ENCODE assay signal across 24 cellular contexts in the genomic region with DNA sequence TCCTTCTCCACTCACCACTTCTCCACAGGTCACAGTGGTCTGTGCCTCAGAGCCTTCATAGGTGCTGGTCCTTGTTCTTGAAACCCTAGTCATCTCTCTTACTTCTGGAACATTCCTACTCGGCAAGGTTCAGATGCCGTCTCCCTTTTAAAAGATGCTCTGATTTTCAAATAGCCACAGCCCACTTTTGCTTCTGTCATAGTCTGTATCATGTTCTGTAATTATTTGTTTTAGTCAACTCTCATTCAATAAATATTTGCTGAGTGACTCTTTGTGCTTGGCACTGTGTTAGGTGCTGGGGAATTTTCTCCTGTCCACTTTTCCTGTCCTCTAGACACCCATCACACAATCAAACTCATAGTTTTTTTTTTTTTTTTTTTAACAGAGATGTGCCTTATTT.
DNase-seq lines count a peak whose midpoint lies in the region; ATAC-seq and TF ChIP-seq lines count a peak whose summit lies in the region.
"Had no signal": no experiment of that assay in that cellular context is flagged by ENCODE, and none has a peak within 500 bp of the region (broad histone marks: within the 10 kb centered on the region; RNA-seq: fewer than 3 reads in every experiment).

No MANE protein-coding gene starts in this region.

- peak overlapping the region; percentile 84 for H3K18ac ChIP-seq in IMR-90 (ENCODE audit: low read depth, low read length)

- peak overlapping the region; percentile 94 for H3K4ac ChIP-seq in IMR-90 (ENCODE audit: low read depth, low read length)

- no peaks in the 10 kb centered on the region for H3K36me3 Mint-ChIP-seq in stimulated activated naive B cell treated with anti-CD40 and anti-IgM and Interleukin-4, amounts not matched to agents 10 μg/mL and 1 μg/mL and 100 μg/mL, for 72 hours
- H3K36me3 Mint-ChIP-seq: activated naive CD8-positive, alpha-beta T cell treated with anti-CD3 and anti-CD28 coated beads, Interleukin-2, amount 10 ng/mL, durations not matched to agents 7 days and 5 days; CD4-positive, CD25-positive, alpha-beta regulatory T cell; naive thymus-derived CD4-positive, alpha-beta T cell had no signal

- peaks cover 16% of the 10 kb centered on the region for H3K9me1 ChIP-seq in IMR-90 (ENCODE audit: insufficient read depth, low read length)

- H3K4me1 Mint-ChIP-seq in stimulated activated naive B cell treated with anti-CD40 and anti-IgM and Interleukin-4, amounts not matched to agents 10 μg/mL and 1 μg/mL and 100 μg/mL, for 72 hours: peaks cover 0 to 6% of the 10 kb centered on the region in 2 donors

- H2AK9ac ChIP-seq in IMR-90 (replicated peaks; ENCODE audit: low read depth, low read length, poor library complexity): peak overlapping the region; percentile 66

- intact Hi-C loops in IMR-90 (cut with micrococcal nuclease): loop anchor here (10.0 kb wide), 1 partner anchor 253 kb away; no protein-coding TSS in a partner anchor
- intact Hi-C loops in right lobe of liver (cut with DNase I): loop anchor here in 1 of 2 donors (10.0 kb wide), 1 partner anchor 413 kb away; no protein-coding TSS in a partner anchor
- intact Hi-C loops in ovary (cut with DNase I): loop anchor here in 1 of 4 donors (10.0 kb wide), 1 partner anchor 403 kb away; the partner anchor contains the start of gene ADRA1B

- DNase-seq in IMR-90 (peak; percentile 49), T47D (ENCODE audit: low read depth in 1 of 2, low spot score in 1 of 2) (peak; percentile 37 to 91), right lobe of liver (no peak), T-helper 2 cell (no peak), ovary (no peak)
- DNase-seq in stimulated activated naive B cell treated with anti-CD40 and anti-IgM and Interleukin-4, amounts not matched to agents 10 μg/mL and 1 μg/mL and 100 μg/mL, for 72 hours: no peak
- DNase-seq: activated CD4-positive, alpha-beta T cell treated with anti-CD3 and anti-CD28 coated beads, Interleukin-2, amount 50 U/mL, for 48 hours; activated CD4-positive, CD25-positive, alpha-beta regulatory T cell; activated CD8-positive, alpha-beta memory T cell treated with anti-CD3 and anti-CD28 coated beads, Interleukin-2, amount 50 U/mL, for 48 hours; activated effector memory CD4-positive, alpha-beta T cell treated with Interleukin-2 at 50 U/mL for 16 hours; activated naive CD8-positive, alpha-beta T cell treated with anti-CD3 and anti-CD28 coated beads, Interleukin-2, amount 10 ng/mL, durations not matched to agents 7 days and 5 days; CD4-positive, CD25-positive, alpha-beta regulatory T cell; GDM1; glutamatergic neuron; KG1; naive thymus-derived CD4-positive, alpha-beta T cell; NCI-H187; OCI-M1; right cardiac atrium; stimulated activated CD8-positive, alpha-beta memory T cell treated with anti-CD3 and anti-CD28 coated beads, Interleukin-4, amount 100 ng/mL, for 48 hours had no signal

- H3K36me3 ChIP-seq in IMR-90 (ENCODE audit: control insufficient read depth, insufficient read depth, low read length) (no peaks in the 10 kb centered on the region), right lobe of liver (no peaks in the 10 kb centered on the region), ovary (no peaks in the 10 kb centered on the region)

- H2BK120ac ChIP-seq in IMR-90 (ENCODE audit: low read depth, low read length): peak overlapping the region; percentile 88

- H3K9ac ChIP-seq in IMR-90 (ENCODE audit: low read depth, low read length): no peak overlapping the region

- H3K9me3 Mint-ChIP-seq in stimulated activated naive B cell treated with anti-CD40 and anti-IgM and Interleukin-4, amounts not matched to agents 10 μg/mL and 1 μg/mL and 100 μg/mL, for 72 hours: peaks cover 1 to 3% of the 10 kb centered on the region in 2 donors
- H3K9me3 Mint-ChIP-seq: activated naive CD8-positive, alpha-beta T cell treated with anti-CD3 and anti-CD28 coated beads, Interleukin-2, amount 10 ng/mL, durations not matched to agents 7 days and 5 days had no signal

- no peaks in the 10 kb centered on the region for H3K79me1 ChIP-seq in IMR-90 (ENCODE audit: low read depth in 1 of 2, low read length in 2 of 2)

- peak overlapping the region; percentile 87 for H2BK20ac ChIP-seq in IMR-90 (ENCODE audit: low read depth, low read length)

- H3K27ac Mint-ChIP-seq in stimulated activated naive B cell treated with anti-CD40 and anti-IgM and Interleukin-4, amounts not matched to agents 10 μg/mL and 1 μg/mL and 100 μg/mL, for 72 hours: no peak overlapping the region
- H3K27ac Mint-ChIP-seq: activated naive CD8-positive, alpha-beta T cell treated with anti-CD3 and anti-CD28 coated beads, Interleukin-2, amount 10 ng/mL, durations not matched to agents 7 days and 5 days; CD4-positive, CD25-positive, alpha-beta regulatory T cell had no signal

- TF ChIP-seq POLR2A in IMR-90 (IDR thresholded peaks at IDR 0.05; ENCODE audit: low read depth, low read length): no peak
- TF ChIP-seq POLR2A in right lobe of liver (IDR thresholded peaks at IDR 0.05): no peak
- no peak for TF ChIP-seq POLR2A in ovary (IDR thresholded peaks at IDR 0.05)

- no peak overlapping the region; the same call in 1 of the 2 replicates for H3K4me2 ChIP-seq in IMR-90 (ENCODE audit: low read depth, low read length)

- TF ChIP-seq EP300 in ovary (IDR thresholded peaks at IDR 0.05): no peak

- no peak overlapping the region for H2BK5ac ChIP-seq in IMR-90 (ENCODE audit: low read depth, low read length, poor library complexity, severe bottlenecking)

- H3K27ac ChIP-seq in C4-2B (peak overlapping the region; percentile 39; the same call in 1 of the 2 replicates), IMR-90 (ENCODE audit: insufficient read depth, low read length) (no peak overlapping the region), right lobe of liver (no peak overlapping the region), ovary (no peak overlapping the region)
- H3K27ac ChIP-seq: coronary artery, SK-N-MC had no signal

- H2AK5ac ChIP-seq in IMR-90 (ENCODE audit: low read depth, low read length): peak overlapping the region; percentile 86

- no TSS peak for BruUV-seq in IMR-90 (replicated peaks; lab: Mats Ljungman, UMichigan)

- dilution Hi-C loops in IMR-90 (cut with HindIII; ENCODE audit: low sequenced_read_pairs, unreplicated experiment): no loop called here

- CTCF ChIA-PET in IMR-90 (lab: Yijun Ruan, JAX): no interaction called here

- TF ChIP-seq RAD21 in IMR-90 (IDR thresholded peaks at IDR 0.05; ENCODE audit: low read length): no peak

- H3K4me3 Mint-ChIP-seq in stimulated activated naive B cell treated with anti-CD40 and anti-IgM and Interleukin-4, amounts not matched to agents 10 μg/mL and 1 μg/mL and 100 μg/mL, for 72 hours: no peak overlapping the region
- H3K4me3 Mint-ChIP-seq: activated naive CD8-positive, alpha-beta T cell treated with anti-CD3 and anti-CD28 coated beads, Interleukin-2, amount 10 ng/mL, durations not matched to agents 7 days and 5 days; CD4-positive, CD25-positive, alpha-beta regulatory T cell; naive thymus-derived CD4-positive, alpha-beta T cell had no signal

- POLR2A ChIA-PET in IMR-90 (lab: Charles Lee; ENCODE audit: unreplicated experiment): no interaction called here

- peaks cover 9 to 15% of the 10 kb centered on the region in 2 donors for H3K27me3 Mint-ChIP-seq in stimulated activated naive B cell treated with anti-CD40 and anti-IgM and Interleukin-4, amounts not matched to agents 10 μg/mL and 1 μg/mL and 100 μg/mL, for 72 hours

- H3K4me3 ChIP-seq in IMR-90 (ENCODE audit: insufficient read depth, low read depth, low read length) (no peak overlapping the region), right lobe of liver (no peak overlapping the region), ovary (no peak overlapping the region)
- H3K4me3 ChIP-seq: coronary artery, SK-N-MC had no signal

- ATAC-seq in IMR-90 (ENCODE audit: low read depth): 0 out of 2 replicates have a peak, but pooled peaks have one; percentile 5
- ATAC-seq in right lobe of liver: peak; percentile 77 to 89 (median 83)
- ATAC-seq in stimulated activated naive B cell treated with anti-CD40 and anti-IgM and Interleukin-4, amounts not matched to agents 10 μg/mL and 1 μg/mL and 100 μg/mL, for 72 hours (replicated peaks): no peak
- ATAC-seq: HCT116; naive thymus-derived CD4-positive, alpha-beta T cell; right cardiac atrium had no signal

- peak overlapping the region; percentile 88 for H4K91ac ChIP-seq in IMR-90 (ENCODE audit: insufficient read depth, low read depth, low read length)

- H3K4me1 ChIP-seq in IMR-90 (ENCODE audit: control insufficient read depth, insufficient read depth, low read length) (peaks cover 18% of the 10 kb centered on the region), right lobe of liver (peaks cover 0 to 5% (median 0%) of the 10 kb centered on the region in 4 donors), ovary (ENCODE audit: insufficient read depth) (peaks cover 4% of the 10 kb centered on the region)

- peak overlapping the region; percentile 64 for H2AFZ ChIP-seq in IMR-90 (replicated peaks; ENCODE audit: low read length, poor library complexity)

- in situ Hi-C loops in IMR-90 (cut with MboI; ENCODE audit: low sequenced_read_pairs): no loop called here
- in situ Hi-C loops in T47D (cut with HindIII; ENCODE audit: low pct_unique_long_range_greater_than_20kb, low sequenced_read_pairs): no loop called here

- peak overlapping the region; percentile 42; the same call in 1 of the 2 replicates for H3K23ac ChIP-seq in IMR-90 (ENCODE audit: low read depth, low read length)

- no CpG with 5 or more reads among the region's 2 CpGs for WGBS in IMR-90 (ENCODE audit: extremely low coverage in 2 of 2, insufficient read length in 1 of 2), 2 experiments
- WGBS in right lobe of liver (ENCODE audit: insufficient coverage, low coverage, low lambda C conversion rate, missing lambda C conversion rate): 48% methylated on average over 2 of the region's 2 CpGs
- 95 to 98% (median 95%) methylated on average over 2 of the region's 2 CpGs for WGBS in ovary, 3 donors

- H3K9me3 ChIP-seq in IMR-90 (ENCODE audit: control insufficient read depth, insufficient read depth, low read length) (no peaks in the 10 kb centered on the region), right lobe of liver (no peaks in the 10 kb centered on the region), ovary (no peaks in the 10 kb centered on the region)

- peak overlapping the region; percentile 75 for H3K14ac ChIP-seq in IMR-90 (replicated peaks; ENCODE audit: low read depth, low read length)

- H2BK15ac ChIP-seq in IMR-90 (ENCODE audit: low read depth, low read length): peak overlapping the region; percentile 85; the same call in 2 of the 3 replicates

- H4K5ac ChIP-seq in IMR-90 (ENCODE audit: low read depth, low read length): 0 out of 2 replicates have a peak overlapping the region, but pooled peaks have one; percentile 51

- H3K27me3 ChIP-seq in IMR-90 (ENCODE audit: control insufficient read depth, insufficient read depth, low read length): no peaks in the 10 kb centered on the region
- H3K27me3 ChIP-seq in right lobe of liver: no peaks in the 10 kb centered on the region
- H3K27me3 ChIP-seq in ovary: no peaks in the 10 kb centered on the region

- peak overlapping the region in 1 of 2 experiments; percentile 63; a peak in 2 of 4 replicates for H4K8ac ChIP-seq in IMR-90 (ENCODE audit: low read depth in 2 of 2, low read length in 2 of 2)

- no peak overlapping the region for H3K56ac ChIP-seq in IMR-90 (ENCODE audit: extremely low read depth, insufficient read depth, low read length)

- no peaks in the 10 kb centered on the region for H4K20me1 ChIP-seq in IMR-90 (ENCODE audit: insufficient read depth, low read length)

- TF ChIP-seq CTCF in C4-2B (conservative IDR thresholded peaks at IDR 0.05) (no peak), IMR-90 (conservative IDR thresholded peaks at IDR 0.05; ENCODE audit: low read depth, low read length) (no peak), right lobe of liver (IDR thresholded peaks at IDR 0.05) (no peak), ovary (IDR thresholded peaks at IDR 0.05) (no peak)

Comparison
In these comparisons a context has a peak if more than half of its experiments do, and no peak if none do; other contexts are left out.
1. ATAC-seq: peak in IMR-90 (single experiment) and right lobe of liver (4 of 4); none in stimulated activated naive B cell treated with anti-CD40 and anti-IgM and Interleukin-4, amounts not matched to agents 10 μg/mL and 1 μg/mL and 100 μg/mL, for 72 hours (0 of 2).
2. DNase-seq: peak in IMR-90 (single experiment) and T47D (2 of 2); none in right lobe of liver (0 of 3), T-helper 2 cell (0 of 5), stimulated activated naive B cell treated with anti-CD40 and anti-IgM and Interleukin-4, amounts not matched to agents 10 μg/mL and 1 μg/mL and 100 μg/mL, for 72 hours (single experiment) and ovary (0 of 5).